In the genomic region with DNA sequence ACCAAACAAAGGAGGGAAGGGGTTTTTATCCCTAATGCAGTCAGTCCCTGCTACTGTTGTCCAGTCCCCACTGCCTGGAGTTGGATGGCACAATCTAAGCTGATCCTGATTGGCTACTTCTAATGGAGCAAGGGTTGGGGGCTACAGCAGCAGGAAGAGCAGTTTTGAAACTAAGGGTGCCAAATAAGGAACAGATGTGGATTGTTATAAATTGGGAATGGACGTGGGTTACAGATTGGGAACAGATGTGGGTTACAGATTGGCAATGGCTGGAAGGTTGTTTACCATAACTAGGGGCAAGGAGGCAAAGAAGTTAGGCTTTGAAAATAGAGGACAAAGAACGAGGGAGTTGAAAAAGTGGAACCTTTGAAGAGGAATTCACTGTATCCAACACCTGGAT, we compare ENCODE assay signal across 17 cellular contexts. TPM values are rescaled to one million over a fixed set of nuclear protein-coding genes. Genes with fewer than 3 reads are reported as not detected.
"Had no signal": no experiment of that assay in that cellular context is flagged by ENCODE, and none has a peak within 500 bp of the region (broad histone marks: within the 10 kb centered on the region; RNA-seq: fewer than 3 reads in every experiment).

No MANE protein-coding gene starts in this region.

- H3K9me3 ChIP-seq: neutrophil had no signal

- H3K4me1 ChIP-seq: esophagus muscularis mucosa, gastroesophageal sphincter had no signal

- H3K27ac Mint-ChIP-seq: naive thymus-derived CD8-positive, alpha-beta T cell had no signal

- H3K4me3 Mint-ChIP-seq: naive thymus-derived CD8-positive, alpha-beta T cell had no signal

- H3K4me1 Mint-ChIP-seq: naive thymus-derived CD8-positive, alpha-beta T cell had no signal

- H3K36me3 ChIP-seq: esophagus muscularis mucosa, gastroesophageal sphincter, neutrophil had no signal

- H3K27ac ChIP-seq: coronary artery, dorsolateral prefrontal cortex, esophagus muscularis mucosa, gastroesophageal sphincter, neutrophil had no signal

- ATAC-seq: gastroesophageal sphincter; left lobe of liver; mucosa of descending colon; naive thymus-derived CD8-positive, alpha-beta T cell; right cardiac atrium had no signal

- H3K4me3 ChIP-seq: coronary artery, dorsolateral prefrontal cortex, esophagus muscularis mucosa, gastroesophageal sphincter, mucosa of descending colon had no signal

- DNase-seq: central memory CD4-positive, alpha-beta T cell; dorsolateral prefrontal cortex; effector memory CD4-positive, alpha-beta T cell; mucosa of descending colon; naive thymus-derived CD8-positive, alpha-beta T cell; posterior cingulate gyrus; right cardiac atrium; small intestine; stimulated activated CD4-positive, alpha-beta T cell treated with anti-CD3 and anti-CD28 coated beads, Interleukin-12 subunit alpha, Interleukin-12 subunit beta, amount 100 ng/mL, for 4 hours; stimulated activated naive CD4-positive, alpha-beta T cell treated with Interleukin-2 at 50 U/mL for 16 hours; trophoblast cell had no signal

- H3K27me3 ChIP-seq: dorsolateral prefrontal cortex, esophagus muscularis mucosa, gastroesophageal sphincter, neutrophil had no signal

RNA-seq across cellular contexts. Expression of gene PROM2, which starts 16.0 kb away (rescaled TPM):
- polyA plus RNA-seq: naive thymus-derived CD8-positive, alpha-beta T cell had no signal

RNA-seq across cellular contexts. Expression of gene KCNIP3, which starts 38.9 kb away (rescaled TPM):
- total RNA-seq: naive thymus-derived CD8-positive, alpha-beta T cell had no signal
- polyA plus RNA-seq: naive thymus-derived CD8-positive, alpha-beta T cell; neural cell had no signal
